16 cellular contexts compared by ENCODE assay signal in genomic region chr11:787084-787675, GRCh38. TPM values are rescaled to one million over a fixed set of nuclear protein-coding genes. Genes with fewer than 3 reads are reported as not detected.
A peak's percentile ranks its signal among the peaks of the same experiment; 100 is the strongest.
DNase-seq lines count a peak whose midpoint lies in the region; ATAC-seq, FAIRE-seq and TF ChIP-seq lines count a peak whose summit lies in the region.
"Had no signal": no experiment of that assay in that cellular context is flagged by ENCODE, and none has a peak within 500 bp of the region (broad histone marks: within the 10 kb centered on the region; RNA-seq: fewer than 3 reads in every experiment).

No MANE protein-coding gene starts in this region.

- 0 out of 3 replicates have a peak, but pooled peaks of 1 of the 2 experiments have one; percentile 35 for TF ChIP-seq POLR2A in H1 (IDR thresholded peaks at IDR 0.05; ENCODE audit: control extremely low read depth in 1 of 2, low read depth in 2 of 2, low read length in 2 of 2)

- H3K9me3 ChIP-seq in BLaER1 (no peaks in the 10 kb centered on the region), Caco-2 (no peaks in the 10 kb centered on the region), Karpas-422 (ENCODE audit: low read length) (no peaks in the 10 kb centered on the region), H1 (ENCODE audit: insufficient read depth in 2 of 2, low read depth in 1 of 2, low read length in 1 of 2) (no peaks in the 10 kb centered on the region)

- H4K5ac ChIP-seq in H1 (ENCODE audit: insufficient read length, low read depth, low read length), result no peak overlapping the region

- 88% methylated on average over 18 of the region's 24 CpGs; no CpG with 5 or more reads in 1 of the 2 experiments for WGBS in H1 (ENCODE audit: extremely low coverage in 1 of 2, insufficient coverage in 1 of 2, insufficient read length in 1 of 2, insufficient replicate concordance in 2 of 2, low coverage in 1 of 2, low lambda C conversion rate in 2 of 2, missing lambda C conversion rate in 1 of 2), 2 experiments

- H3K36me3 Mint-ChIP-seq in Caco-2 (ENCODE audit: insufficient read depth, unreplicated experiment), result peaks cover 24% of the 10 kb centered on the region
- no peaks in the 10 kb centered on the region for H3K36me3 Mint-ChIP-seq in type B pancreatic cell

- no peak overlapping the region for H2BK12ac ChIP-seq in H1 (ENCODE audit: low read depth, low read length)

- H3K56ac ChIP-seq in H1 (replicated peaks; ENCODE audit: insufficient read length, low read depth, low read length), result no peak overlapping the region

- H3K4me2 ChIP-seq in BLaER1, result peak overlapping the region; percentile 55; the same call in 1 of the 2 replicates
- no peak overlapping the region for H3K4me2 ChIP-seq in Karpas-422 (ENCODE audit: low read depth, low read length, poor library complexity, severe bottlenecking)
- H3K4me2 ChIP-seq in H1 (ENCODE audit: insufficient read depth in 1 of 2, low read depth in 2 of 2, low read length in 2 of 2), result no peak overlapping the region

- H3K36me3 ChIP-seq in BLaER1 (peaks cover 30% of the 10 kb centered on the region), Caco-2 (ENCODE audit: control insufficient read depth, insufficient read depth, low read length) (no peaks in the 10 kb centered on the region), Karpas-422 (ENCODE audit: insufficient read depth, low read length) (0 out of 2 replicates have a peak, but pooled peaks cover 6% of the 10 kb centered on the region), H1 (ENCODE audit: control insufficient read depth in 2 of 4, insufficient read depth in 4 of 4, low read length in 3 of 4) (peaks cover 0 to 6% (median 0%) of the 10 kb centered on the region in 4 experiments; a peak in 2 of 8 replicates)

- H3K27ac Mint-ChIP-seq in Caco-2 (ENCODE audit: unreplicated experiment), result peak overlapping the region; percentile 25
- no peak overlapping the region for H3K27ac Mint-ChIP-seq in type B pancreatic cell
- H3K27ac Mint-ChIP-seq: B cell; CD14-positive monocyte; CD8-positive, alpha-beta T cell had no signal

- H3K4me1 ChIP-seq in BLaER1, result peaks cover 50% of the 10 kb centered on the region
- H3K4me1 ChIP-seq in Caco-2, result no peaks in the 10 kb centered on the region
- peaks cover 51% of the 10 kb centered on the region for H3K4me1 ChIP-seq in Karpas-422 (ENCODE audit: low read length)
- H3K4me1 ChIP-seq in H1 (replicated peaks in 1 of 4; ENCODE audit: control insufficient read depth in 3 of 4, insufficient read depth in 4 of 4, low read length in 3 of 4), result peaks cover 0 to 30% (median 18%) of the 10 kb centered on the region in 4 experiments; a peak in 6 of 7 replicates

- H3K4me3 Mint-ChIP-seq in Caco-2 (ENCODE audit: unreplicated experiment) (no peak overlapping the region), type B pancreatic cell (no peak overlapping the region)
- H3K4me3 Mint-ChIP-seq: B cell; CD14-positive monocyte; CD8-positive, alpha-beta T cell had no signal

- H2BK120ac ChIP-seq in H1 (replicated peaks; ENCODE audit: low read depth, low read length), result no peak overlapping the region

- no peak overlapping the region for H2BK5ac ChIP-seq in H1 (ENCODE audit: low read depth, low read length)

- H4K8ac ChIP-seq in H1 (ENCODE audit: extremely low read depth, insufficient read depth, low read length), result peak overlapping the region; percentile 57; the same call in 1 of the 2 replicates

- ATAC-seq in GM19035 (IDR thresholded peaks at IDR 0.05; ENCODE audit: unreplicated experiment) (no peak), HG03565 (IDR thresholded peaks at IDR 0.05; ENCODE audit: unreplicated experiment) (no peak)
- ATAC-seq: CD8-positive, alpha-beta T cell had no signal

- intact Hi-C loops in Caco-2 (cut with micrococcal nuclease; ENCODE audit: unreplicated experiment), result no loop called here

- H3K27me3 ChIP-seq in BLaER1 (no peaks in the 10 kb centered on the region), Caco-2 (replicated peaks; ENCODE audit: control insufficient read depth, insufficient read depth, low read length) (no peaks in the 10 kb centered on the region), Karpas-422 (ENCODE audit: low read length) (no peaks in the 10 kb centered on the region), H1 (replicated peaks in 1 of 4; ENCODE audit: control insufficient read depth in 3 of 4, extremely low read depth in 1 of 4, insufficient read depth in 3 of 4, low read length in 3 of 4) (no peaks in the 10 kb centered on the region; a peak in 1 of 7 replicates)

- H3K4me3 ChIP-seq in BLaER1, result no peak overlapping the region
- no peak overlapping the region for H3K4me3 ChIP-seq in Caco-2 (ENCODE audit: low read depth, low read length)
- no peak overlapping the region for H3K4me3 ChIP-seq in Karpas-422 (ENCODE audit: low read length)
- H3K4me3 ChIP-seq in H1 (ENCODE audit: extremely low read depth in 1 of 4, insufficient read depth in 2 of 4, low read depth in 3 of 4, low read length in 4 of 4), result no peak overlapping the region

- DNase-seq in Caco-2 (no peak), Karpas-422 (peak; percentile 57), H1 (ENCODE audit: low read depth in 1 of 2, low spot score in 2 of 2) (no peak), type B pancreatic cell (ENCODE audit: extremely low spot score, unreplicated experiment) (no peak)
- DNase-seq: CD8-positive, alpha-beta T cell; COR-L47; DMS53; GF-D8; H7 had no signal

- H3K27ac ChIP-seq in BLaER1 (no peak overlapping the region), Karpas-422 (ENCODE audit: low read length) (peak overlapping the region; percentile 81), H1 (ENCODE audit: low read depth, low read length) (no peak overlapping the region)

- peaks cover under 1% of the 10 kb centered on the region; the same call in 1 of the 2 replicates for H3K79me1 ChIP-seq in H1 (ENCODE audit: low read depth, low read length)

- H3K23ac ChIP-seq in H1 (ENCODE audit: insufficient read length), result no peak overlapping the region

- H3K4ac ChIP-seq in H1 (replicated peaks; ENCODE audit: insufficient read length, low read depth, low read length), result no peak overlapping the region

- H3K79me2 ChIP-seq in Karpas-422 (ENCODE audit: low read length), result peaks cover 18% of the 10 kb centered on the region
- no peaks in the 10 kb centered on the region for H3K79me2 ChIP-seq in H1 (ENCODE audit: control insufficient read depth in 1 of 2, insufficient read depth in 2 of 2, low read length in 2 of 2)

- no peak overlapping the region for H2BK15ac ChIP-seq in H1 (ENCODE audit: low read length)

- H2AK5ac ChIP-seq in H1 (ENCODE audit: low read depth, low read length), result 0 out of 2 replicates have a peak overlapping the region, but pooled peaks have one; percentile 48

- no peak overlapping the region for H3K18ac ChIP-seq in H1 (ENCODE audit: extremely low read depth, low read length)

- no peak for TF ChIP-seq RAD21 in H1 (IDR thresholded peaks at IDR 0.05 in 1 of 2, conservative IDR thresholded peaks at IDR 0.05 in 1 of 2; ENCODE audit: low read depth in 2 of 2, low read length in 2 of 2)

- POLR2A ChIA-PET in Caco-2 (lab: Charles Lee), result no interaction called here
- POLR2A ChIA-PET in H1 (lab: Charles Lee; ENCODE audit: partially characterized antibody), result interaction anchor here (1.1 to 53.0 kb wide), 7 partner anchors 9 to 44 kb away, joined by 4 to 1917 read pairs (median 11); partner anchors contain the start of genes CD151, CRACR2B, GATD1 and PNPLA2

- H3K14ac ChIP-seq in H1 (ENCODE audit: insufficient read length), result no peak overlapping the region

- H3K9me2 ChIP-seq in Karpas-422 (replicated peaks; ENCODE audit: insufficient read depth, low read length), result no peaks in the 10 kb centered on the region

- H3K4me1 Mint-ChIP-seq in Caco-2 (ENCODE audit: low read depth, unreplicated experiment) (no peaks in the 10 kb centered on the region), type B pancreatic cell (ENCODE audit: unreplicated experiment) (peaks cover 12% of the 10 kb centered on the region)
- H3K4me1 Mint-ChIP-seq: CD14-positive monocyte had no signal

- H4K91ac ChIP-seq in H1 (replicated peaks; ENCODE audit: insufficient read length, low read length), result no peak overlapping the region

- TF ChIP-seq CTCF in Caco-2 (IDR thresholded peaks at IDR 0.05; ENCODE audit: insufficient read depth in 1 of 2, low read depth in 1 of 2, low read length in 1 of 2, severe bottlenecking in 1 of 2, unreplicated experiment in 1 of 2), result no peak
- no peak for TF ChIP-seq CTCF in H1 (IDR thresholded peaks at IDR 0.05; ENCODE audit: control extremely low read depth in 1 of 3, insufficient read depth in 1 of 3, low read depth in 1 of 3, low read length in 3 of 3)
- TF ChIP-seq CTCF in type B pancreatic cell (conservative IDR thresholded peaks at IDR 0.05), result no peak

- BruUV-seq in Caco-2 (replicated peaks; lab: Mats Ljungman, UMichigan), result no TSS peak

- H2AFZ ChIP-seq in Karpas-422 (ENCODE audit: low read length), result no peak overlapping the region
- H2AFZ ChIP-seq in H1 (ENCODE audit: low read length), result no peak overlapping the region

- FAIRE-seq in H1 (lab: Jason Lieb, UNC), result no peak
- FAIRE-seq: A204.1 had no signal

- H4K20me1 ChIP-seq in BLaER1 (peaks cover 32% of the 10 kb centered on the region; the same call in 1 of the 2 replicates), Karpas-422 (ENCODE audit: insufficient read depth, low read depth, low read length) (peaks cover 5% of the 10 kb centered on the region; the same call in 1 of the 2 replicates), H1 (replicated peaks in 1 of 2; ENCODE audit: control insufficient read depth in 1 of 2, insufficient read depth in 2 of 2, low read length in 2 of 2) (peaks cover 2 to 13% of the 10 kb centered on the region in 2 experiments)

- TF ChIP-seq EP300 in H1 (IDR thresholded peaks at IDR 0.05; ENCODE audit: borderline replicate concordance in 1 of 2, low read depth in 2 of 2, low read length in 2 of 2), result no peak

- no peak overlapping the region for H2BK20ac ChIP-seq in H1 (ENCODE audit: low read length)

- no peak overlapping the region for H3K9ac ChIP-seq in BLaER1
- H3K9ac ChIP-seq in Karpas-422 (ENCODE audit: low read length), result 0 out of 2 replicates have a peak overlapping the region, but pooled peaks have one; percentile 90
- no peak overlapping the region for H3K9ac ChIP-seq in H1 (replicated peaks in 1 of 4; ENCODE audit: extremely low read depth in 1 of 4, low read depth in 3 of 4, low read length in 3 of 4)

- H3K9me3 Mint-ChIP-seq in Caco-2 (ENCODE audit: unreplicated experiment) (no peaks in the 10 kb centered on the region), type B pancreatic cell (no peaks in the 10 kb centered on the region)
- H3K9me3 Mint-ChIP-seq: CD8-positive, alpha-beta T cell had no signal

- CTCF ChIA-PET in Caco-2 (lab: Charles Lee) (interaction anchor here (0.6 to 2.0 kb wide), 2 partner anchors 10 to 254 kb away, joined by 3 to 6 read pairs; no protein-coding TSS in a partner anchor), H1 (lab: Charles Lee; ENCODE audit: partially characterized antibody) (interaction anchor here (1.0 to 1.7 kb wide), 4 partner anchors 10 to 80 kb away, joined by 3 to 4 read pairs (median 3); no protein-coding TSS in a partner anchor)

- H3K23me2 ChIP-seq in H1 (ENCODE audit: low read depth, low read length), result no peaks in the 10 kb centered on the region; the same call in 1 of the 2 replicates

- H3K27me3 Mint-ChIP-seq in Caco-2 (ENCODE audit: insufficient read depth, unreplicated experiment), result no peaks in the 10 kb centered on the region
- no peaks in the 10 kb centered on the region for H3K27me3 Mint-ChIP-seq in type B pancreatic cell
- H3K27me3 Mint-ChIP-seq: B cell had no signal

RNA-seq across cellular contexts. Expression of gene CEND1, which starts 2.7 kb away (rescaled TPM):
- not detected in 2 replicates for total RNA-seq in Caco-2 (2022)
- total RNA-seq in Karpas-422 (2014; rRNA removed; shearing (Covaris generic); ENCODE audit: low replicate concordance), result 19.8 and 50.0 TPM in 2 replicates
- 5.0 and 5.7 TPM in 2 replicates for total RNA-seq in H1 (2021; fragmentation: NEBNext Ultra II Directional; extraction: Animal tissue kit (Norgen Biotek cat#: 25700))
- polyA plus RNA-seq in H1 (2011; rRNA removed), result 0.82 and 1.3 TPM in 2 replicates
- polyA plus RNA-seq in H1 (2011; cell fraction: cytosol; rRNA removed), result 0.87 TPM
- 1.7 TPM for polyA plus RNA-seq in H1 (2011; cell fraction: nucleus; rRNA removed)
- polyA plus RNA-seq in H1 (2012, experiment 1 of 2), result 2.2 to 3.9 TPM (median 2.9 TPM) in 4 replicates
- 1.8 TPM for polyA plus RNA-seq in H1 (2012, experiment 2 of 2)
- polyA plus RNA-seq in H1 (2013, experiment 1 of 2), result 1.3 TPM
- polyA plus RNA-seq in H1 (2013, experiment 2 of 2), result 1.7 TPM
- not detected in 2 replicates for polyA minus RNA-seq in H1 (2011; rRNA and poly(A)+ RNA removed)
- 1.6 TPM for polyA minus RNA-seq in H1 (2011; cell fraction: cytosol; rRNA and poly(A)+ RNA removed)
- 0.60 TPM for polyA minus RNA-seq in H1 (2011; cell fraction: nucleus; rRNA and poly(A)+ RNA removed)
- total RNA-seq in type B pancreatic cell (ENCODE audit: low replicate concordance), result 0.17 and 0.89 TPM in 2 replicates
- total RNA-seq: CD8-positive, alpha-beta T cell; HT-29 had no signal
- polyA plus RNA-seq: CD14-positive monocyte had no signal

RNA-seq across cellular contexts. Expression of gene GATD1, which starts 9.9 kb away (rescaled TPM):
- total RNA-seq in Caco-2 (2022) (85.0 and 91.5 TPM in 2 replicates), type B pancreatic cell (ENCODE audit: low replicate concordance) (80.1 and 80.9 TPM in 2 replicates)
- total RNA-seq in Karpas-422 (2014; rRNA removed; shearing (Covaris generic); ENCODE audit: low replicate concordance), result 43.6 and 61.0 TPM in 2 replicates
- 47.5 and 54.9 TPM in 2 replicates for total RNA-seq in H1 (2021; fragmentation: NEBNext Ultra II Directional; extraction: Animal tissue kit (Norgen Biotek cat#: 25700))
- polyA plus RNA-seq in H1 (2011; rRNA removed), result 54.8 and 101 TPM in 2 replicates
- polyA plus RNA-seq in H1 (2011; cell fraction: cytosol; rRNA removed), result 97.6 TPM
- polyA plus RNA-seq in H1 (2011; cell fraction: nucleus; rRNA removed), result 235 TPM
- polyA plus RNA-seq in H1 (2012, experiment 1 of 2), result 34.4 to 62.1 TPM (median 53.0 TPM) in 4 replicates
- 39.0 TPM for polyA plus RNA-seq in H1 (2012, experiment 2 of 2)
- 46.9 TPM for polyA plus RNA-seq in H1 (2013, experiment 1 of 2)
- polyA plus RNA-seq in H1 (2013, experiment 2 of 2), result 40.6 TPM
- 17.0 and 20.4 TPM in 2 replicates for polyA minus RNA-seq in H1 (2011; rRNA and poly(A)+ RNA removed)
- polyA minus RNA-seq in H1 (2011; cell fraction: cytosol; rRNA and poly(A)+ RNA removed), result 19.2 TPM
- 49.0 TPM for polyA minus RNA-seq in H1 (2011; cell fraction: nucleus; rRNA and poly(A)+ RNA removed)

RNA-seq across cellular contexts. Expression of gene SLC25A22, which starts 10.9 kb away (rescaled TPM):
- total RNA-seq in Caco-2 (2022) (31.8 and 37.6 TPM in 2 replicates), type B pancreatic cell (ENCODE audit: low replicate concordance) (31.6 and 35.6 TPM in 2 replicates)
- 9.3 and 23.4 TPM in 2 replicates for total RNA-seq in Karpas-422 (2014; rRNA removed; shearing (Covaris generic); ENCODE audit: low replicate concordance)
- total RNA-seq in H1 (2021; fragmentation: NEBNext Ultra II Directional; extraction: Animal tissue kit (Norgen Biotek cat#: 25700)), result 48.0 and 54.3 TPM in 2 replicates
- 31.5 and 52.0 TPM in 2 replicates for polyA plus RNA-seq in H1 (2011; rRNA removed)
- 22.1 TPM for polyA plus RNA-seq in H1 (2011; cell fraction: cytosol; rRNA removed)
- polyA plus RNA-seq in H1 (2011; cell fraction: nucleus; rRNA removed), result 98.2 TPM
- 21.5 to 44.0 TPM (median 35.8 TPM) in 4 replicates for polyA plus RNA-seq in H1 (2012, experiment 1 of 2)
- polyA plus RNA-seq in H1 (2012, experiment 2 of 2), result 29.6 TPM
- 24.3 TPM for polyA plus RNA-seq in H1 (2013, experiment 1 of 2)
- polyA plus RNA-seq in H1 (2013, experiment 2 of 2), result 24.4 TPM
- 18.7 and 26.7 TPM in 2 replicates for polyA minus RNA-seq in H1 (2011; rRNA and poly(A)+ RNA removed)
- polyA minus RNA-seq in H1 (2011; cell fraction: cytosol; rRNA and poly(A)+ RNA removed), result 21.4 TPM
- 27.1 TPM for polyA minus RNA-seq in H1 (2011; cell fraction: nucleus; rRNA and poly(A)+ RNA removed)

RNA-seq across cellular contexts. Expression of gene PIDD1, which starts 17.9 kb away (rescaled TPM):
- total RNA-seq in Caco-2 (2022) (21.3 and 25.3 TPM in 2 replicates), type B pancreatic cell (ENCODE audit: low replicate concordance) (32.7 and 44.5 TPM in 2 replicates)
- 26.2 and 26.6 TPM in 2 replicates for total RNA-seq in Karpas-422 (2014; rRNA removed; shearing (Covaris generic); ENCODE audit: low replicate concordance)
- total RNA-seq in H1 (2021; fragmentation: NEBNext Ultra II Directional; extraction: Animal tissue kit (Norgen Biotek cat#: 25700)), result 18.9 and 24.9 TPM in 2 replicates
- polyA plus RNA-seq in H1 (2011; rRNA removed), result 26.1 and 51.4 TPM in 2 replicates
- polyA plus RNA-seq in H1 (2011; cell fraction: cytosol; rRNA removed), result 30.7 TPM
- polyA plus RNA-seq in H1 (2011; cell fraction: nucleus; rRNA removed), result 219 TPM
- polyA plus RNA-seq in H1 (2012, experiment 1 of 2), result 12.3 to 30.0 TPM (median 25.6 TPM) in 4 replicates
- 17.5 TPM for polyA plus RNA-seq in H1 (2012, experiment 2 of 2)
- polyA plus RNA-seq in H1 (2013, experiment 1 of 2), result 20.9 TPM
- polyA plus RNA-seq in H1 (2013, experiment 2 of 2), result 18.5 TPM
- polyA minus RNA-seq in H1 (2011; rRNA and poly(A)+ RNA removed), result 5.4 and 5.8 TPM in 2 replicates
- 13.4 TPM for polyA minus RNA-seq in H1 (2011; cell fraction: cytosol; rRNA and poly(A)+ RNA removed)
- 47.6 TPM for polyA minus RNA-seq in H1 (2011; cell fraction: nucleus; rRNA and poly(A)+ RNA removed)

RNA-seq across cellular contexts. Expression of gene RPLP2, which starts 22.6 kb away (rescaled TPM):
- total RNA-seq in Caco-2 (2022) (2,622 and 2,843 TPM in 2 replicates), type B pancreatic cell (ENCODE audit: low replicate concordance) (1,985 and 2,207 TPM in 2 replicates)
- total RNA-seq in Karpas-422 (2014; rRNA removed; shearing (Covaris generic); ENCODE audit: low replicate concordance), result 774 and 1,042 TPM in 2 replicates
- total RNA-seq in H1 (2021; fragmentation: NEBNext Ultra II Directional; extraction: Animal tissue kit (Norgen Biotek cat#: 25700)), result 2,084 and 2,106 TPM in 2 replicates
- 1,789 and 2,639 TPM in 2 replicates for polyA plus RNA-seq in H1 (2011; rRNA removed)
- polyA plus RNA-seq in H1 (2011; cell fraction: cytosol; rRNA removed), result 1,146 TPM
- polyA plus RNA-seq in H1 (2011; cell fraction: nucleus; rRNA removed), result 1,249 TPM
- 1,130 to 2,648 TPM (median 2,424 TPM) in 4 replicates for polyA plus RNA-seq in H1 (2012, experiment 1 of 2)
- 2,408 TPM for polyA plus RNA-seq in H1 (2012, experiment 2 of 2)
- 5,318 TPM for polyA plus RNA-seq in H1 (2013, experiment 1 of 2)
- 5,353 TPM for polyA plus RNA-seq in H1 (2013, experiment 2 of 2)
- polyA minus RNA-seq in H1 (2011; rRNA and poly(A)+ RNA removed), result 261 and 360 TPM in 2 replicates
- polyA minus RNA-seq in H1 (2011; cell fraction: cytosol; rRNA and poly(A)+ RNA removed), result 688 TPM
- polyA minus RNA-seq in H1 (2011; cell fraction: nucleus; rRNA and poly(A)+ RNA removed), result 328 TPM
